Comparison of ENCODE assay signal across 26 cellular contexts in genomic region chr12:1565172-1565571, GRCh38. TPM values are rescaled to one million over a fixed set of nuclear protein-coding genes. Genes with fewer than 3 reads are reported as not detected.
DNase-seq lines count a peak whose midpoint lies in the region; ATAC-seq, FAIRE-seq and TF ChIP-seq lines count a peak whose summit lies in the region.
"Had no signal": no experiment of that assay in that cellular context is flagged by ENCODE, and none has a peak within 500 bp of the region (broad histone marks: within the 10 kb centered on the region; RNA-seq: fewer than 3 reads in every experiment).

No MANE protein-coding gene starts in this region.

- in situ Hi-C loops in K562 (cut with MboI): no loop called here

- no peaks in the 10 kb centered on the region for H3K27me3 ChIP-seq in K562 (ENCODE audit: control insufficient read depth in 2 of 2, insufficient read depth in 2 of 2, low read length in 2 of 2)
- H3K27me3 ChIP-seq in neural progenitor cell: no peaks in the 10 kb centered on the region
- H3K27me3 ChIP-seq: BLaER1 treated with 17β-estradiol and CSF1 and Interleukin-3, amounts not matched to agents 10 nM and 100 nM had no signal

- H3K27ac Mint-ChIP-seq in HFFc6 (peak overlapping the region; percentile 60), neural progenitor cell (no peak overlapping the region), osteocyte (ENCODE audit: unreplicated experiment) (peak overlapping the region; percentile 79)
- H3K27ac Mint-ChIP-seq: B cell; CD14-positive monocyte; CD4-positive, CD25-positive, alpha-beta regulatory T cell; CD8-positive, alpha-beta memory T cell had no signal

- peaks cover 19% of the 10 kb centered on the region for H3K36me3 Mint-ChIP-seq in HFFc6 (ENCODE audit: low read depth)
- H3K36me3 Mint-ChIP-seq in neural progenitor cell: peaks cover 11% of the 10 kb centered on the region
- no peaks in the 10 kb centered on the region for H3K36me3 Mint-ChIP-seq in osteocyte (ENCODE audit: unreplicated experiment)
- H3K36me3 Mint-ChIP-seq: CD14-positive monocyte had no signal

- 7% methylated on average over 5 of the region's 5 CpGs for WGBS in K562 (ENCODE audit: insufficient coverage, low coverage, missing lambda C conversion rate)

- H3K9me3 Mint-ChIP-seq in HFFc6: no peaks in the 10 kb centered on the region
- no peaks in the 10 kb centered on the region for H3K9me3 Mint-ChIP-seq in neural progenitor cell
- no peaks in the 10 kb centered on the region for H3K9me3 Mint-ChIP-seq in osteocyte (ENCODE audit: unreplicated experiment)
- H3K9me3 Mint-ChIP-seq: CD14-positive monocyte; CD4-positive, alpha-beta memory T cell; CD8-positive, alpha-beta memory T cell had no signal

- H3K79me2 ChIP-seq in K562 (ENCODE audit: control insufficient read depth, insufficient read depth, low read length): no peaks in the 10 kb centered on the region; the same call in 2 of the 3 replicates
- peaks cover 74% of the 10 kb centered on the region for H3K79me2 ChIP-seq in neural progenitor cell (ENCODE audit: low read depth)

- no peak for TF ChIP-seq POLR2A in K562 (conservative IDR thresholded peaks at IDR 0.05)

- BruUV-seq in K562 (replicated peaks; lab: Mats Ljungman, UMichigan): no TSS peak

- DNase-seq in HFFc6: no peak
- peak in 3 of 4 experiments; percentile 17 to 55 (median 50) for DNase-seq in K562 (ENCODE audit: extremely low read depth in 1 of 4, low spot score in 3 of 4)
- DNase-seq in neural progenitor cell (ENCODE audit: low spot score): no peak
- no peak for DNase-seq in osteocyte (ENCODE audit: extremely low spot score, unreplicated experiment)
- DNase-seq in SK-N-DZ (ENCODE audit: low spot score): no peak
- no peak for DNase-seq in C1 segment of cervical spinal cord (lab: John Stamatoyannopoulos, UW)
- DNase-seq in NCI-H524 (lab: John Stamatoyannopoulos, UW): no peak
- DNase-seq: AML-193; CD4-positive, alpha-beta memory T cell; CD4-positive, CD25-positive, alpha-beta regulatory T cell; CD8-positive, alpha-beta memory T cell; COR-L47; DMS 273 treated with DMSO at 0.1 percent for 48 hours; DMS153; DMS53; DMS79; DND-41; EL; GF-D8 had no signal

- ATAC-seq in K562: peak; percentile 76
- ATAC-seq: A549 had no signal

- H3K4me1 ChIP-seq in K562 (replicated peaks in 1 of 2; ENCODE audit: control insufficient read depth in 2 of 2, insufficient read depth in 2 of 2, low read length in 2 of 2) (peaks cover 13 to 22% of the 10 kb centered on the region in 2 experiments; a peak in 3 of 5 replicates), neural progenitor cell (peaks cover 35% of the 10 kb centered on the region)
- H3K4me1 ChIP-seq: A549; BLaER1 treated with 17β-estradiol and CSF1 and Interleukin-3, amounts not matched to agents 10 nM and 100 nM had no signal

- H3K36me3 ChIP-seq in K562 (ENCODE audit: control insufficient read depth, insufficient read depth, low read length) (no peaks in the 10 kb centered on the region), neural progenitor cell (no peaks in the 10 kb centered on the region)
- H3K36me3 ChIP-seq: BLaER1 treated with 17β-estradiol and CSF1 and Interleukin-3, amounts not matched to agents 10 nM and 100 nM had no signal

- H2AFZ ChIP-seq in K562 (ENCODE audit: low read depth, low read length) (peak overlapping the region; percentile 54), neural progenitor cell (replicated peaks) (no peak overlapping the region)

- POLR2A ChIA-PET in K562 (lab: Yijun Ruan, JAX): interaction anchor here (1.2 kb wide), 1 partner anchor 9 kb away, joined by 3 read pairs; no protein-coding TSS in a partner anchor

- H3K4me3 Mint-ChIP-seq in HFFc6: no peak overlapping the region
- H3K4me3 Mint-ChIP-seq in neural progenitor cell: no peak overlapping the region
- no peak overlapping the region for H3K4me3 Mint-ChIP-seq in osteocyte (ENCODE audit: unreplicated experiment)
- H3K4me3 Mint-ChIP-seq: B cell; CD14-positive monocyte; CD4-positive, alpha-beta memory T cell; CD4-positive, CD25-positive, alpha-beta regulatory T cell; CD8-positive, alpha-beta memory T cell had no signal

- H3K4me1 Mint-ChIP-seq in HFFc6 (ENCODE audit: low read depth) (peaks cover 63% of the 10 kb centered on the region), neural progenitor cell (peaks cover 27% of the 10 kb centered on the region), osteocyte (ENCODE audit: unreplicated experiment) (peaks cover 68% of the 10 kb centered on the region)
- H3K4me1 Mint-ChIP-seq: B cell; CD14-positive monocyte; CD4-positive, alpha-beta memory T cell; CD4-positive, CD25-positive, alpha-beta regulatory T cell; CD8-positive, alpha-beta memory T cell had no signal

- peak overlapping the region in 1 of 2 experiments; percentile 18; a peak in 1 of 4 replicates for H3K9ac ChIP-seq in K562 (ENCODE audit: insufficient read depth in 1 of 2, low read depth in 2 of 2, low read length in 2 of 2)
- no peak overlapping the region for H3K9ac ChIP-seq in neural progenitor cell
- H3K9ac ChIP-seq: BLaER1 treated with 17β-estradiol and CSF1 and Interleukin-3, amounts not matched to agents 10 nM and 100 nM had no signal

- H3K27ac ChIP-seq in K562 (ENCODE audit: extremely low read depth, low read depth, low read length): no peak overlapping the region; the same call in 2 of the 3 replicates
- no peak overlapping the region for H3K27ac ChIP-seq in neural progenitor cell
- H3K27ac ChIP-seq: 22Rv1; A549; BLaER1 treated with 17β-estradiol and CSF1 and Interleukin-3, amounts not matched to agents 10 nM and 100 nM had no signal

- CTCF ChIA-PET in K562 (lab: Yijun Ruan, JAX; ENCODE audit: low intra/inter-chr PET ratio): no interaction called here

- peak; percentile 84 for FAIRE-seq in K562 (lab: Jason Lieb, UNC)
- FAIRE-seq: A549, GM12891, GM19239 had no signal

- no peaks in the 10 kb centered on the region for H3K9me3 ChIP-seq in K562 (replicated peaks; ENCODE audit: control insufficient read depth, insufficient read depth, low read depth, low read length)
- no peaks in the 10 kb centered on the region for H3K9me3 ChIP-seq in neural progenitor cell (ENCODE audit: low read depth)
- H3K9me3 ChIP-seq: A549; BLaER1 treated with 17β-estradiol and CSF1 and Interleukin-3, amounts not matched to agents 10 nM and 100 nM had no signal

- H3F3A ChIP-seq in neural progenitor cell (ENCODE audit: low read depth): peaks cover 14% of the 10 kb centered on the region

- H3K4me3 ChIP-seq in K562: no peak overlapping the region
- no peak overlapping the region for H3K4me3 ChIP-seq in neural progenitor cell
- H3K4me3 ChIP-seq: A549; BLaER1 treated with 17β-estradiol and CSF1 and Interleukin-3, amounts not matched to agents 10 nM and 100 nM had no signal

- H3K9me1 ChIP-seq in K562 (ENCODE audit: control insufficient read depth, insufficient read depth, low read length): no peaks in the 10 kb centered on the region

- H4K20me1 ChIP-seq in K562 (replicated peaks; ENCODE audit: control insufficient read depth, insufficient read depth, low read length): no peaks in the 10 kb centered on the region
- peaks cover 72% of the 10 kb centered on the region for H4K20me1 ChIP-seq in neural progenitor cell (ENCODE audit: low read depth)
- H4K20me1 ChIP-seq: BLaER1 treated with 17β-estradiol and CSF1 and Interleukin-3, amounts not matched to agents 10 nM and 100 nM had no signal

- TF ChIP-seq EP300 in K562 (IDR thresholded peaks at IDR 0.05; ENCODE audit: low read length): no peak

- intact Hi-C loops in K562 (cut with micrococcal nuclease): no loop called here

- TF ChIP-seq CTCF in HFFc6 (IDR thresholded peaks at IDR 0.05): no peak
- TF ChIP-seq CTCF in K562 (IDR thresholded peaks at IDR 0.05 in 2 of 3, conservative IDR thresholded peaks at IDR 0.05 in 1 of 3; ENCODE audit: insufficient read depth in 2 of 3, low read depth in 1 of 3, low read length in 3 of 3): no peak
- no peak for TF ChIP-seq CTCF in neural progenitor cell (IDR thresholded peaks at IDR 0.05)
- TF ChIP-seq CTCF in osteocyte (IDR thresholded peaks at IDR 0.05): no peak

- peak overlapping the region; percentile 52 for H3K4me2 ChIP-seq in K562 (ENCODE audit: insufficient read depth, low read length)
- peak overlapping the region; percentile 66 for H3K4me2 ChIP-seq in neural progenitor cell
- H3K4me2 ChIP-seq: A549; BLaER1 treated with 17β-estradiol and CSF1 and Interleukin-3, amounts not matched to agents 10 nM and 100 nM had no signal

- TF ChIP-seq RAD21 in K562 (CRISPR knock-in tag; conservative IDR thresholded peaks at IDR 0.05 in 1 of 2, IDR thresholded peaks at IDR 0.05 in 1 of 2): no peak

- H3K27me3 Mint-ChIP-seq in HFFc6 (ENCODE audit: insufficient read depth) (peaks cover 10% of the 10 kb centered on the region), neural progenitor cell (ENCODE audit: insufficient read depth, low read depth) (peaks cover 5% of the 10 kb centered on the region), osteocyte (ENCODE audit: unreplicated experiment) (no peaks in the 10 kb centered on the region)
- H3K27me3 Mint-ChIP-seq: B cell; CD4-positive, alpha-beta memory T cell had no signal

TF ChIP-seq in K562, 482 proteins besides CTCF, POLR2A, EP300 and RAD21 (continues in another document):
- TF ChIP-seq ETV6 (IDR thresholded peaks at IDR 0.05; ENCODE audit: borderline replicate concordance in 1 of 2, low read depth in 2 of 2, low read length in 1 of 2): no peak
- no peak for TF ChIP-seq ETV6 (CRISPR knock-in tag; IDR thresholded peaks at IDR 0.05; ENCODE audit: borderline replicate concordance)

RNA-seq across cellular contexts. Expression of gene FBXL14, which starts 29.2 kb away (rescaled TPM):
- total RNA-seq in HFFc6 (2021; fragmentation: NEBNext Ultra II Directional; extraction: Animal tissue kit (Norgen Biotek cat#: 25700)): 1 to 10 TPM; 5.2 to 6.5 (median 5.4) TPM
- total RNA-seq in K562 (2011; cell fraction: chromatin; rRNA removed; ENCODE audit: low replicate concordance): 1.6 and 6.6 TPM in 2 replicates
- 7.8 and 11.2 TPM in 2 replicates for total RNA-seq in K562 (2011; cell fraction: nucleolus; rRNA removed)
- total RNA-seq in K562 (2011; cell fraction: nucleoplasm; rRNA removed): 4.3 and 5.0 TPM in 2 replicates
- total RNA-seq in K562 (2014; rRNA removed) (7.1 and 7.8 TPM in 2 replicates), K562 (2014; rRNA removed; fragmentation: Illumina TruSeq; extraction: Trizol) (0.22 and 0.65 TPM in 2 replicates), K562 (2015; rRNA removed; fragmentation: Illumina TruSeq; extraction: Trizol) (4.8 and 5.3 TPM in 2 replicates), K562 (2021) (9.8 and 11.0 TPM in 2 replicates), neural progenitor cell (ENCODE audit: low replicate concordance) (27.3 and 64.6 TPM in 2 replicates), osteocyte (9.1 and 9.4 TPM in 2 replicates)
- polyA plus RNA-seq in K562 (2011; rRNA removed) (3.3 and 4.6 TPM in 2 replicates), K562 (2014; fragmentation: Illumina TruSeq; extraction: Trizol) (1.2 and 3.3 TPM in 2 replicates), K562 (2014; fragmentation: Nextera tagmentation; extraction: Ambion mirVana) (under 1 TPM; 0.13 to 0.17 TPM), K562 (2014; rRNA removed) (6.3 and 7.6 TPM in 2 replicates)
- polyA plus RNA-seq in K562 (2011; cell fraction: cytosol; rRNA removed): 6.7 and 16.0 TPM in 2 replicates
- 3.4 and 5.1 TPM in 2 replicates for polyA plus RNA-seq in K562 (2011; cell fraction: nucleus; rRNA removed)
- polyA plus RNA-seq in K562 (2012): 6.5 and 9.3 TPM in 2 replicates
- 3.3 and 6.3 TPM in 2 replicates for polyA minus RNA-seq in K562 (2011; rRNA and poly(A)+ RNA removed)
- 8.7 TPM in 2 replicates for polyA minus RNA-seq in K562 (2011; cell fraction: cytosol; rRNA and poly(A)+ RNA removed)
- polyA minus RNA-seq in K562 (2011; cell fraction: nucleus; rRNA and poly(A)+ RNA removed): 5.9 and 7.4 TPM in 2 replicates
- polyA plus RNA-seq in SK-N-DZ (2014; cell fraction: cytosol; rRNA removed): 12.5 and 15.9 TPM in 2 replicates
- polyA plus RNA-seq in SK-N-DZ (2014; cell fraction: nucleus; rRNA removed): 7.8 and 8.2 TPM in 2 replicates

Comparison
In these comparisons a context has a peak if more than half of its experiments do, and no peak if none do; other contexts are left out.
1. DNase-seq: peak in K562 (3 of 4); none in HFFc6 (single experiment), neural progenitor cell (single experiment), osteocyte (single experiment), SK-N-DZ (single experiment), C1 segment of cervical spinal cord (0 of 14) and NCI-H524 (0 of 2).